ENCODE assay signal across 8 cellular contexts in the genomic region with DNA sequence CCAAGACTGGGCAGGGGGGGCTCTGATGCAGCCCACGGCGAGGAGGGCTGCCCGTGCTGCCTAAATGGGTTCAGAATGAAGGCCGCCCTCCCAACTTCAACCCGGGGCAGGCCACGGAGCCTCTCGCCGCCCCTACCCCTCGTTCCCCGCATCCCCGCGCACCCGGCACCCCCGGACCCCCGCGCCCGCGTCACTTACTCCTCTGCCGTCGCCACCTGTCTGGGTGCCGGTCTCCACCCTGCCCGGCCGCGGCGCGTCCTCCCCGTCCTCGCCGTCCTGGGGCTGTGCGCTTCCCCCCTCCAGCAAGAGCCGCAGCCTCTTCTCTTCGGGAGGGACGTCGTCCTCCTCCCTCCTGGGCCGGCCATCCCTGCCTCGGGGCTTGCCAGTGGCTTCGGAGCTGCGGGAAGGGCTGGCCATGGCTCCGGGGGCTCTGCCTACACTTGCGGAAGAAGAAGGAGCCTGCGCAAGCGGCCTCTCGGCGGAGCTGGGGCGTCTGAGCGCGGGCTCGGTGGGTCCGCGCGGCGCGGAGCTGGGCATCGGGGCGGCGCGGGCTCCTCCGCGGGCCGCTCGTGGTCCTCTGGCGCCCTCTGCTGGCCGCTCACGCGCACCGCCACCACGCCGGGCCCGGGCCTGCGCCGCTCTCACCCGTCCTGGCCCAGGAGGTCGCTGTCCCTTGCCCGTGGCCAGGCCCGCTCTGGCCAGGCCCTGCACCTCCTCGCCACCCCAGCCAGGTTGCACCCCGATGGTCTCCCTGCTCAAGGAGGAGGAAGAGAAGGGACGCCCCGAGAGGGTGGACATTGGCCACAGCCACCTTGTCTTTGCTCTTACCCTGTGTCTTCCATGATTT. TPM values are rescaled to one million over a fixed set of nuclear protein-coding genes. Genes with fewer than 3 reads are reported as not detected.
DNase-seq lines count a peak whose midpoint lies in the region; ATAC-seq and TF ChIP-seq lines count a peak whose summit lies in the region.
"Not testable (repeated sequence)": the region's sequence is repeated elsewhere in the genome, so short reads cannot be mapped to it uniquely, and the experiment has no call there.

No MANE protein-coding gene starts in this region.

- peak; percentile 99 for ATAC-seq in activated CD8-positive, alpha-beta T cell treated with anti-CD3 and anti-CD28 coated beads, Interleukin-2, amount 10 ng/mL, durations not matched to agents 7 days and 5 days
- ATAC-seq in central memory CD8-positive, alpha-beta T cell (replicated peaks; ENCODE audit: extremely low read depth, poor library complexity, severe bottlenecking), result peak; percentile 82

- H3K4me1 ChIP-seq in OCI-LY3 (ENCODE audit: low read length); iPS-20b (ENCODE audit: insufficient read depth, low read length); prostate gland (replicated peaks); subcutaneous abdominal adipose tissue (ENCODE audit: control insufficient read depth in 5 of 5, insufficient read depth in 5 of 5, low read length in 5 of 5): not testable (repeated sequence)

- not testable (repeated sequence) for H3K4me1 Mint-ChIP-seq in activated CD8-positive, alpha-beta T cell treated with anti-CD3 and anti-CD28 coated beads, Interleukin-2, amount 10 ng/mL, durations not matched to agents 7 days and 5 days (ENCODE audit: low read depth); central memory CD8-positive, alpha-beta T cell

- H3K9me3 ChIP-seq in OCI-LY3 (ENCODE audit: insufficient read depth, low read length); iPS-20b (ENCODE audit: insufficient read depth, low read depth, low read length); prostate gland; subcutaneous abdominal adipose tissue (ENCODE audit: control insufficient read depth in 5 of 5, low read length in 5 of 5): not testable (repeated sequence)

- H3K4me3 ChIP-seq in OCI-LY3 (ENCODE audit: low read length) (peak overlapping the region; percentile 65), iPS-20b (ENCODE audit: low read length) (peak overlapping the region; percentile 59), prostate gland (peak overlapping the region in 1 of 2 donors; percentile 24), subcutaneous abdominal adipose tissue (ENCODE audit: low read depth in 1 of 5, low read length in 5 of 5) (peak overlapping the region in 4 of 5 donors; percentile 27 to 57 (median 43))

- not testable (repeated sequence) for H3K9ac ChIP-seq in OCI-LY3 (ENCODE audit: low read length); iPS-20b (ENCODE audit: low read depth, low read length); subcutaneous abdominal adipose tissue (ENCODE audit: low read length in 5 of 5)

- H3K36me3 Mint-ChIP-seq in activated CD8-positive, alpha-beta T cell treated with anti-CD3 and anti-CD28 coated beads, Interleukin-2, amount 10 ng/mL, durations not matched to agents 7 days and 5 days (ENCODE audit: low read depth); central memory CD8-positive, alpha-beta T cell (ENCODE audit: insufficient read depth): not testable (repeated sequence)

- H3K27ac Mint-ChIP-seq in activated CD8-positive, alpha-beta T cell treated with anti-CD3 and anti-CD28 coated beads, Interleukin-2, amount 10 ng/mL, durations not matched to agents 7 days and 5 days; central memory CD8-positive, alpha-beta T cell (ENCODE audit: low read depth): not testable (repeated sequence)

- H3K27me3 Mint-ChIP-seq in activated CD8-positive, alpha-beta T cell treated with anti-CD3 and anti-CD28 coated beads, Interleukin-2, amount 10 ng/mL, durations not matched to agents 7 days and 5 days (ENCODE audit: low read depth), result peaks cover 13% of the 10 kb centered on the region
- H3K27me3 Mint-ChIP-seq in central memory CD8-positive, alpha-beta T cell, result peaks cover 20% of the 10 kb centered on the region

- WGBS in prostate gland, result under 1% methylated on average over 17 of the region's 79 CpGs

- DNase-seq in DMS153 treated with DMSO at 0.1 percent for 48 hours (lab: John Stamatoyannopoulos, UW; ENCODE audit: unreplicated experiment), result peak; percentile 9
- peak; percentile 73 for DNase-seq in HK-2 (ENCODE audit: unreplicated experiment)
- peak; percentile 69 for DNase-seq in activated CD8-positive, alpha-beta T cell treated with anti-CD3 and anti-CD28 coated beads, Interleukin-2, amount 10 ng/mL, durations not matched to agents 7 days and 5 days
- DNase-seq in central memory CD8-positive, alpha-beta T cell (ENCODE audit: low spot score in 2 of 2), result peak; percentile 42 to 68
- not testable (repeated sequence) for DNase-seq in prostate gland (ENCODE audit: low spot score)

- H3K4me2 ChIP-seq in OCI-LY3 (ENCODE audit: low read length), result peak overlapping the region; percentile 83

- H4K20me1 ChIP-seq in OCI-LY3 (ENCODE audit: insufficient read depth, low read length), result not testable (repeated sequence)

- POLR2A ChIA-PET in activated CD8-positive, alpha-beta T cell treated with anti-CD3 and anti-CD28 coated beads, Interleukin-2, amount 10 ng/mL, durations not matched to agents 7 days and 5 days (lab: Charles Lee), result not testable (repeated sequence)

- intact Hi-C loops in prostate gland (cut with DNase I), result not testable (repeated sequence)

- not testable (repeated sequence) for H3K27me3 ChIP-seq in OCI-LY3 (ENCODE audit: low read depth, low read length); iPS-20b (ENCODE audit: insufficient read depth, low read length); prostate gland (replicated peaks; ENCODE audit: insufficient read depth); subcutaneous abdominal adipose tissue (ENCODE audit: control insufficient read depth in 5 of 5, insufficient read depth in 4 of 5, low read length in 5 of 5)

- H3K79me2 ChIP-seq in OCI-LY3 (ENCODE audit: low read length), result not testable (repeated sequence)

- not testable (repeated sequence) for H3K9me3 Mint-ChIP-seq in activated CD8-positive, alpha-beta T cell treated with anti-CD3 and anti-CD28 coated beads, Interleukin-2, amount 10 ng/mL, durations not matched to agents 7 days and 5 days (ENCODE audit: insufficient read depth); central memory CD8-positive, alpha-beta T cell

- TF ChIP-seq CTCF in OCI-LY3 (IDR thresholded peaks at IDR 0.05; ENCODE audit: low read depth, low read length) (peak; percentile 38), prostate gland (IDR thresholded peaks at IDR 0.05) (peak; percentile 6 to 70 (median 24))

- H3K36me3 ChIP-seq in OCI-LY3 (replicated peaks; ENCODE audit: low read depth, low read length); iPS-20b (ENCODE audit: insufficient read depth, low read depth, low read length); prostate gland; subcutaneous abdominal adipose tissue (ENCODE audit: control insufficient read depth in 5 of 5, insufficient read depth in 5 of 5, low read length in 5 of 5): not testable (repeated sequence)

- not testable (repeated sequence) for H2AFZ ChIP-seq in OCI-LY3 (ENCODE audit: low read depth, low read length)

- not testable (repeated sequence) for TF ChIP-seq POLR2A in prostate gland (IDR thresholded peaks at IDR 0.05)

- H3K27ac ChIP-seq in OCI-LY3 (ENCODE audit: low read length); iPS-20b (ENCODE audit: low read length); prostate gland; subcutaneous abdominal adipose tissue (ENCODE audit: low read depth, low read length): not testable (repeated sequence)

- CTCF ChIA-PET in activated CD8-positive, alpha-beta T cell treated with anti-CD3 and anti-CD28 coated beads, Interleukin-2, amount 10 ng/mL, durations not matched to agents 7 days and 5 days (lab: Charles Lee), result interaction anchor here (0.8 kb wide), 1 partner anchor 58 kb away, joined by 3 read pairs; no protein-coding TSS in a partner anchor

- H3K4me3 Mint-ChIP-seq in activated CD8-positive, alpha-beta T cell treated with anti-CD3 and anti-CD28 coated beads, Interleukin-2, amount 10 ng/mL, durations not matched to agents 7 days and 5 days, result peak overlapping the region; percentile 50
- peak overlapping the region; percentile 41 for H3K4me3 Mint-ChIP-seq in central memory CD8-positive, alpha-beta T cell

RNA-seq across cellular contexts. Expression of gene CLEC6A, which starts 59.3 kb away (rescaled TPM):
- not detected for total RNA-seq in activated CD8-positive, alpha-beta T cell treated with anti-CD3 and anti-CD28 coated beads, Interleukin-2, amount 10 ng/mL, durations not matched to agents 7 days and 5 days
- not detected for total RNA-seq in prostate gland
